25 cellular contexts compared by ENCODE assay signal in genomic region chr14:67734675-67735074, GRCh38. TPM values are rescaled to one million over a fixed set of nuclear protein-coding genes. Genes with fewer than 3 reads are reported as not detected.
DNase-seq lines count a peak whose midpoint lies in the region; ATAC-seq, FAIRE-seq and TF ChIP-seq lines count a peak whose summit lies in the region.
"Had no signal": no experiment of that assay in that cellular context is flagged by ENCODE, and none has a peak within 500 bp of the region (broad histone marks: within the 10 kb centered on the region; RNA-seq: fewer than 3 reads in every experiment).

No MANE protein-coding gene starts in this region.

- H3K27ac ChIP-seq in pancreas, result no peak overlapping the region
- H3K27ac ChIP-seq: parathyroid adenoma, SJSA1 had no signal

- ATAC-seq in pancreas (no peak), GM18861 (IDR thresholded peaks at IDR 0.05; ENCODE audit: unreplicated experiment) (no peak), HG02840 (IDR thresholded peaks at IDR 0.05; ENCODE audit: low FRiP score, unreplicated experiment) (no peak)
- ATAC-seq: activated CD8-positive, alpha-beta memory T cell treated with anti-CD3 and anti-CD28 coated beads, Interleukin-2, amount 10 ng/mL, durations not matched to agents 7 days and 5 days; activated naive CD8-positive, alpha-beta T cell treated with anti-CD3 and anti-CD28 coated beads, Interleukin-2, amount 50 U/mL, for 24 hours had no signal

- TF ChIP-seq CTCF in AG09309 (IDR thresholded peaks at IDR 0.05; ENCODE audit: control insufficient read depth, insufficient read depth, low read depth, low read length, missing control alignments) (peak; percentile 13), cardiac fibroblast (IDR thresholded peaks at IDR 0.05; ENCODE audit: low read depth, low read length) (peak; percentile 20), pancreas (IDR thresholded peaks at IDR 0.05) (no peak)

- H3K36me3 ChIP-seq in pancreas, result no peaks in the 10 kb centered on the region
- H3K36me3 ChIP-seq: SJSA1 had no signal

- intact Hi-C loops in pancreas (cut with DNase I), result no loop called here

- H3K4me1 ChIP-seq in pancreas, result peaks cover 10 to 23% (median 22%) of the 10 kb centered on the region in 3 donors
- H3K4me1 ChIP-seq: parathyroid adenoma had no signal

- H3K4me3 ChIP-seq in AG09309 (ENCODE audit: control insufficient read depth, low read depth, low read length), result no peak overlapping the region
- no peak overlapping the region for H3K4me3 ChIP-seq in cardiac fibroblast (replicated peaks in 1 of 2; ENCODE audit: low read depth in 2 of 2, low read length in 2 of 2)
- no peak overlapping the region for H3K4me3 ChIP-seq in pancreas
- H3K4me3 ChIP-seq: SJSA1 had no signal

- no peaks in the 10 kb centered on the region for H3K27me3 ChIP-seq in pancreas
- H3K27me3 ChIP-seq: SJSA1 had no signal

- FAIRE-seq in pancreas (lab: Jason Lieb, UNC), result no peak

- WGBS in pancreas, 2 donors, result 86% methylated on average over 3 of the region's 3 CpGs

- DNase-seq in AG09309 (ENCODE audit: low read depth) (no peak), HCEC 1CT (peak; percentile 7), cardiac fibroblast (ENCODE audit: low read depth in 2 of 2) (peak; percentile 40 to 45), iPS DF 19.7 (ENCODE audit: low read depth, low spot score) (peak; percentile 17), pancreas (no peak), DMS79 treated with DMSO at 0.1 percent for 48 hours (lab: John Stamatoyannopoulos, UW) (no peak)
- DNase-seq: activated CD8-positive, alpha-beta memory T cell treated with anti-CD3 and anti-CD28 coated beads, Interleukin-2, amount 10 ng/mL, durations not matched to agents 7 days and 5 days; activated naive CD8-positive, alpha-beta T cell treated with anti-CD3 and anti-CD28 coated beads, Interleukin-2, amount 50 U/mL, for 24 hours; central memory CD4-positive, alpha-beta T cell; effector CD8-positive, alpha-beta T cell; GF-D8; hypothalamus; NCI-H1694 treated with DMSO at 0.1 percent for 48 hours; NCI-H510A treated with DMSO at 0.1 percent for 48 hours; stimulated activated CD4-positive, alpha-beta T cell treated with anti-CD3 and anti-CD28 coated beads, Interleukin-4, amount 100 ng/mL, for 4 hours; stimulated activated CD8-positive, alpha-beta memory T cell treated with anti-CD3 and anti-CD28 coated beads, Interleukin-4, amount 100 ng/mL, for 48 hours; substantia nigra had no signal

- H3K9me3 ChIP-seq in pancreas, result no peaks in the 10 kb centered on the region
- H3K9me3 ChIP-seq: SJSA1 had no signal

RNA-seq across cellular contexts. Expression of gene RDH12, which starts 33.0 kb away (rescaled TPM):
- 1 to 10 TPM; 1.0 to 2.5 (median 1.5) TPM for total RNA-seq in pancreas
- polyA plus RNA-seq in pancreas, result 1 to 10 TPM; 1.2 to 2.0 TPM
- total RNA-seq: activated CD8-positive, alpha-beta memory T cell treated with anti-CD3 and anti-CD28 coated beads, Interleukin-2, amount 10 ng/mL, durations not matched to agents 7 days and 5 days; activated T-helper 2 cell treated with anti-CD3 and anti-CD28 coated beads, Interferon-gamma antibody, Interleukin-2, Interleukin-4, amounts not matched to agents 10 μg/mL and 5 μg/mL and 100 μg/mL, durations not matched to agents 14 hours and 24 hours and 36 hours; fibroblast of lung; MCF 10A; OCI-LY7; SJSA1 had no signal
- polyA plus RNA-seq: fibroblast of lung had no signal

RNA-seq across cellular contexts. Expression of gene RDH11, which starts 39.1 kb away (rescaled TPM):
- total RNA-seq in pancreas, result 10 to 100 TPM; 14.0 to 37.0 (median 21.7) TPM
- 10 to 100 TPM; 18.4 to 40.3 TPM for polyA plus RNA-seq in pancreas

Comparison
In these comparisons a context has a peak if more than half of its experiments do, and no peak if none do; other contexts are left out.
1. DNase-seq: peak in HCEC 1CT (single experiment), cardiac fibroblast (2 of 2) and iPS DF 19.7 (single experiment); none in AG09309 (single experiment), pancreas (0 of 6) and DMS79 treated with DMSO at 0.1 percent for 48 hours (single experiment).
2. CTCF ChIP-seq: peak in AG09309 (single experiment) and cardiac fibroblast (single experiment); none in pancreas (0 of 4).